Comparison of ENCODE assay signal across 2 cellular contexts in genomic region chr3:107958151-107958550, GRCh38.
TF ChIP-seq lines count a peak whose summit lies in the region.

No MANE protein-coding gene starts in this region.

TF ChIP-seq in SK-N-SH treated with all-trans-retinoic acid at 6 μM for 48 hours, 23 proteins besides CTCF, POLR2A, EP300 and RAD21 (continued from another document):
- TF ChIP-seq SNAI2 (CRISPR knock-in tag; IDR thresholded peaks at IDR 0.05) (no peak), ZNF8 (CRISPR knock-in tag; IDR thresholded peaks at IDR 0.05) (no peak), RARB (CRISPR knock-in tag; IDR thresholded peaks at IDR 0.05) (no peak), GLIS3 (CRISPR knock-in tag; IDR thresholded peaks at IDR 0.05) (no peak)
TF ChIP-seq in SK-N-SH treated with all-trans-retinoic acid at 6 μM for 48 hours: peak in this region for 0.

TF ChIP-seq in SK-N-SH, 30 proteins besides CTCF, POLR2A, EP300 and RAD21 (continued from another document):
- TF ChIP-seq RXRA (IDR thresholded peaks at IDR 0.05; ENCODE audit: borderline replicate concordance, low read depth) (no peak), POLR2AphosphoS5 (IDR thresholded peaks at IDR 0.05; ENCODE audit: low read depth, low read length) (no peak), PBX3 (IDR thresholded peaks at IDR 0.05) (no peak), RFX5 (IDR thresholded peaks at IDR 0.05; ENCODE audit: low read length) (no peak), FOXJ3 (CRISPR knock-in tag; IDR thresholded peaks at IDR 0.05) (no peak), SIN3A (IDR thresholded peaks at IDR 0.05; ENCODE audit: borderline replicate concordance, low read depth, low read length) (no peak)
